In the genomic region with DNA sequence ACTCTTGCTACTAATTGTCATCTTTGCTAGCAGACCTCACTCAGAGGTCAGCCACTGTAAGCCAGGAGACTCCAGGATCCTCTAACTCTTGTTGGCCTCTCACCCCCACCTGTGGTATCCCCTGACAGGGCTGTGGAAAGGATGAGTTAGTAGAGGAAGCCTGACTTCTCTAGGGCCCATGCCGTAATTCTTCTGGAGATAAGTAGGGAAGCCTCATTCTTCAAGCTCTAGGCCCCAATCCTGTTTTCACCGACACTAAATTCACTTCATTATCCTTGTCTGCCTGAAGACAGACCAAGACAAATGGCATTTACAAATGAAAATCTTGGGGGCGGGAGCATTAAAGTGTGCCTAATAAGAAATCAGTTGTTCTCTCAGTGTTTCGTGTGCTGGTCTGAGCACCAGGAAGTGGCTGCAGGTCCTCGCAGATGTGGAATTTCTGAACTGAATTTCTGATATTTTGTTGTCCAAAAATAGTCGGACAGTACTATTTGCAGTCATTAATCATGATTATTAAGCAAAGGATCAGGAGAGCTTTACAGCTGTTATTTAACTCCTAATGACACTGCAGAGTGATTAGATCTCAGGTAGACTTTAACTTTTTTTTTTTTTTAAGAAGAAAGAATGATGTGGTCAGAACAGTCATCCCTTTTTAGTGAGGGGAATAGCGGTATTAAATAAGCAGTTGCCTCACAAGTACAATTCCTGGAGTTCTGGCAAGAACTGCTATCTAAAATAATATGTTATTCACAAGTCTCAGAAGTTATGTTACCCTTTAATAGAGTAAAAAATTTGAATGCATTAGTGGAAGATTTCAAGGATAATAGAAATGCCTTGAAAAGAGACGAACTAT, we compare ENCODE assay signal across 23 cellular contexts. TPM values are rescaled to one million over a fixed set of nuclear protein-coding genes. Genes with fewer than 3 reads are reported as not detected.
DNase-seq lines count a peak whose midpoint lies in the region; ATAC-seq and TF ChIP-seq lines count a peak whose summit lies in the region.
"Had no signal": no experiment of that assay in that cellular context is flagged by ENCODE, and none has a peak within 500 bp of the region (broad histone marks: within the 10 kb centered on the region; RNA-seq: fewer than 3 reads in every experiment).

No MANE protein-coding gene starts in this region.

- peaks cover 57% of the 10 kb centered on the region for H3K79me2 ChIP-seq in ACC112 (ENCODE audit: control insufficient read depth, insufficient read depth, low read length, unreplicated experiment)

- DNase-seq in M059J (ENCODE audit: low read depth) (peak; percentile 48), choroid plexus epithelial cell (ENCODE audit: low read depth) (peak; percentile 42), myocyte (ENCODE audit: low read depth) (peak; percentile 17), RPMI8226 (no peak), prostate gland (ENCODE audit: low spot score) (no peak), upper lobe of right lung (no peak)
- DNase-seq: activated B cell treated with CpG ODN at 0.5 μM for 24 hours; activated CD8-positive, alpha-beta T cell treated with anti-CD3 and anti-CD28 coated beads, Interleukin-2, amount 10 ng/mL, durations not matched to agents 7 days and 5 days; activated naive CD4-positive, alpha-beta T cell treated with Interleukin-2 at 50 U/mL for 16 hours; activated T-cell treated with anti-CD3 and anti-CD28 coated beads, Interleukin-2, amount 50 U/mL, for 24 hours; CD4-positive, alpha-beta memory T cell; cerebellar nuclear complex; DMS79 treated with DMSO at 0.1 percent for 48 hours; islet precursor cell; KBM-7; NCI-H1092; NCI-H2081; NCI-H510A; posterior cingulate gyrus; SIG-M5; stimulated activated CD4-positive, alpha-beta T cell treated with anti-CD3 and anti-CD28 coated beads, Interleukin-12 subunit alpha, Interleukin-12 subunit beta, amount 100 ng/mL, for 4 hours had no signal

- peak overlapping the region; percentile 46 for H3K4me3 ChIP-seq in ACC112 (ENCODE audit: low read depth, low read length)
- no peak overlapping the region for H3K4me3 ChIP-seq in choroid plexus epithelial cell (ENCODE audit: low read depth, low read length)
- H3K4me3 ChIP-seq in prostate gland, result no peak overlapping the region
- no peak overlapping the region for H3K4me3 ChIP-seq in upper lobe of right lung

- H3K4me1 ChIP-seq in ACC112 (ENCODE audit: control insufficient read depth, insufficient read depth, low read length, unreplicated experiment), result peaks cover 37% of the 10 kb centered on the region
- H3K4me1 ChIP-seq in prostate gland (replicated peaks), result peaks cover 5% of the 10 kb centered on the region
- H3K4me1 ChIP-seq in upper lobe of right lung, result peaks cover 26% of the 10 kb centered on the region

- H3K27ac ChIP-seq in ACC112 (ENCODE audit: low read depth, low read length), result no peak overlapping the region
- H3K27ac ChIP-seq in prostate gland, result no peak overlapping the region
- H3K27ac ChIP-seq in upper lobe of right lung, result no peak overlapping the region

- WGBS in prostate gland, result 66% methylated on average over 8 of the region's 8 CpGs

- TF ChIP-seq CTCF in choroid plexus epithelial cell (conservative IDR thresholded peaks at IDR 0.05; ENCODE audit: low read depth, low read length) (no peak), prostate gland (IDR thresholded peaks at IDR 0.05) (no peak), upper lobe of right lung (IDR thresholded peaks at IDR 0.05) (no peak)

- ATAC-seq in GM18505 (IDR thresholded peaks at IDR 0.05; ENCODE audit: unreplicated experiment), result no peak
- no peak for ATAC-seq in upper lobe of right lung
- ATAC-seq: activated CD8-positive, alpha-beta T cell treated with anti-CD3 and anti-CD28 coated beads, Interleukin-2, amount 10 ng/mL, durations not matched to agents 7 days and 5 days had no signal

- no peaks in the 10 kb centered on the region for H3K9me3 ChIP-seq in prostate gland
- no peaks in the 10 kb centered on the region for H3K9me3 ChIP-seq in upper lobe of right lung

- H3K27me3 ChIP-seq in ACC112 (ENCODE audit: insufficient read depth, low read length) (no peaks in the 10 kb centered on the region), prostate gland (replicated peaks; ENCODE audit: insufficient read depth) (no peaks in the 10 kb centered on the region), upper lobe of right lung (no peaks in the 10 kb centered on the region)

- intact Hi-C loops in prostate gland (cut with DNase I) (no loop called here), upper lobe of right lung (cut with DNase I) (no loop called here)

- peak overlapping the region; percentile 23 for H2AFZ ChIP-seq in ACC112 (ENCODE audit: low read length, unreplicated experiment)

- no peaks in the 10 kb centered on the region for H3K36me3 ChIP-seq in ACC112 (ENCODE audit: insufficient read depth, low read length)
- no peaks in the 10 kb centered on the region for H3K36me3 ChIP-seq in prostate gland
- no peaks in the 10 kb centered on the region for H3K36me3 ChIP-seq in upper lobe of right lung

- TF ChIP-seq POLR2A in GM18505 (IDR thresholded peaks at IDR 0.05; ENCODE audit: borderline replicate concordance, extremely low read depth, insufficient read depth, insufficient read length) (no peak), prostate gland (IDR thresholded peaks at IDR 0.05) (no peak)

RNA-seq across cellular contexts. Expression of a gene that starts 58.3 kb away (rescaled TPM):
- total RNA-seq in M059J (2014; rRNA removed; shearing (Covaris generic)), result 7.9 and 12.1 TPM in 2 replicates
- 30.6 and 32.2 TPM in 2 replicates for total RNA-seq in myocyte
- polyA plus RNA-seq in myocyte (2012), result 26.7 TPM
- 10 to 100 TPM; 31.7 to 45.1 TPM for total RNA-seq in prostate gland
- 85.9 TPM for total RNA-seq in upper lobe of right lung

Comparison
In these comparisons a context has a peak if more than half of its experiments do, and no peak if none do; other contexts are left out.
1. DNase-seq: peak in M059J (single experiment), choroid plexus epithelial cell (single experiment) and myocyte (single experiment); none in RPMI8226 (single experiment), prostate gland (single experiment) and upper lobe of right lung (single experiment).